In the genomic region with DNA sequence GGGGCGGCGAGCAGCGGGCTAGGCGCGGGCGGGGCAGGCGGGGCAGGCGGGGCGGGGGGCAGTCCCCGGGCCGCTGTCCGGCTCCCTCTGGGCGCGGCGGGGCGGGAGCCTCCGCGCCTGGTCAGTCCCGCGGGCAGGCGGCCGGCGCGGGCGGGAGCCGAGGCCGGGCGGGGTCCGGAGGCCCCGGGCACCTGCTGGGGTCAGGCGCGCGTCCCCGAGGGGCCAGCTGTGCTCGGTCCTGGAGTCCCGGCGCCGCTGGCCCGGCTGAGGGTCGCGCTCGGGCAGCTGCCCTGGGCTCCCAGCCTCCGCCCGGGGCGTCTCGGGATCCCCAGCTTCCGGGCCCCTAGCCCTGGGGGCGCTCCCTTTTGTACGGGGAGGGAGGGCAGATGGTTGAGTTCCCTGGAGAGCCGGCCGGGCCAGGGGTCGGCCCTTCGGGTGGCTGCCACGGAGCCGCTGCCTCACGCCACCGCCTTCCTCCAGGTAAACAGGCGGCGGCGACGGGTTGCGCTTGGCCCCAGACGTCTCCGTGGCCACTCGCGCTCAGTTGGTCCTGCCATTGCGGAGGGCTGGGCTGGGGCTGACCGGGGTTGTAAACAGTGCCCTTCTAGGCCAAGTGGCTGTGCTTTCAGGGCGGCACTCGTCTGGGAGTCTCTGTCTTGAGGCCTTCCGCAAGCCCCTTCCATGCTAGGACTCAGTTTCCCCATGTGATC, we compare ENCODE assay signal across 8 cellular contexts. TPM values are rescaled to one million over a fixed set of nuclear protein-coding genes. Genes with fewer than 3 reads are reported as not detected.
DNase-seq lines count a peak whose midpoint lies in the region; ATAC-seq and TF ChIP-seq lines count a peak whose summit lies in the region.

No MANE protein-coding gene starts in this region.

- CTCF ChIA-PET in activated B cell treated with CpG ODN at 0.5 μM for 24 hours (lab: Charles Lee): no interaction called here

- H3K27ac ChIP-seq in BLaER1: peak overlapping the region; percentile 90

- H3K27ac Mint-ChIP-seq in activated B cell treated with CpG ODN at 0.5 μM for 24 hours: peak overlapping the region; percentile 86
- peak overlapping the region; percentile 51 to 91 (median 86) for H3K27ac Mint-ChIP-seq in naive thymus-derived CD8-positive, alpha-beta T cell

- POLR2A ChIA-PET in activated B cell treated with CpG ODN at 0.5 μM for 24 hours (lab: Charles Lee): interaction anchor here (0.7 kb wide), 1 partner anchor 1085 kb away, joined by 3 read pairs; no protein-coding TSS in a partner anchor
- POLR2A ChIA-PET in naive thymus-derived CD8-positive, alpha-beta T cell (lab: Charles Lee): no interaction called here

- peaks cover 30% of the 10 kb centered on the region for H3K36me3 ChIP-seq in BLaER1

- peaks cover 30% of the 10 kb centered on the region for H3K4me1 ChIP-seq in BLaER1

- peak overlapping the region; percentile 96 for H3K4me3 ChIP-seq in BLaER1
- peak overlapping the region; percentile 67 for H3K4me3 ChIP-seq in epithelial cell of esophagus (ENCODE audit: low read length)

- DNase-seq in activated B cell treated with CpG ODN at 0.5 μM for 24 hours: no peak
- peak; percentile 30 for DNase-seq in epithelial cell of esophagus (ENCODE audit: low read depth)
- peak in 4 of 10 donors; percentile 10 to 22 (median 16) for DNase-seq in naive thymus-derived CD8-positive, alpha-beta T cell
- no peak for DNase-seq in GDM1 (lab: John Stamatoyannopoulos, UW)
- DNase-seq in iPS-NIHi7 (ENCODE audit: extremely low spot score): no peak

- H3K9ac ChIP-seq in BLaER1: peak overlapping the region; percentile 94

- no peaks in the 10 kb centered on the region for H3K9me3 ChIP-seq in BLaER1

- H3K4me1 Mint-ChIP-seq in activated B cell treated with CpG ODN at 0.5 μM for 24 hours: peaks cover 29% of the 10 kb centered on the region
- H3K4me1 Mint-ChIP-seq in naive thymus-derived CD8-positive, alpha-beta T cell: peaks cover 23 to 43% (median 35%) of the 10 kb centered on the region in 4 donors

- peaks cover 8% of the 10 kb centered on the region for H3K27me3 Mint-ChIP-seq in activated B cell treated with CpG ODN at 0.5 μM for 24 hours
- H3K27me3 Mint-ChIP-seq in naive thymus-derived CD8-positive, alpha-beta T cell: peaks cover 0 to 15% (median 0%) of the 10 kb centered on the region in 5 donors

- peak; percentile 22 for ATAC-seq in GM19438 (IDR thresholded peaks at IDR 0.05; ENCODE audit: low read depth, unreplicated experiment)
- ATAC-seq in HG03442 (IDR thresholded peaks at IDR 0.05; ENCODE audit: unreplicated experiment): peak; percentile 24
- ATAC-seq in activated B cell treated with CpG ODN at 0.5 μM for 24 hours (ENCODE audit: low read depth): peak; percentile 15
- ATAC-seq in naive thymus-derived CD8-positive, alpha-beta T cell: peak; percentile 9 to 29

- H3K36me3 Mint-ChIP-seq in activated B cell treated with CpG ODN at 0.5 μM for 24 hours (ENCODE audit: low read depth): peaks cover 18% of the 10 kb centered on the region
- peaks cover 0 to 16% (median 1%) of the 10 kb centered on the region in 3 donors for H3K36me3 Mint-ChIP-seq in naive thymus-derived CD8-positive, alpha-beta T cell

- H3K9me3 Mint-ChIP-seq in activated B cell treated with CpG ODN at 0.5 μM for 24 hours: no peaks in the 10 kb centered on the region
- H3K9me3 Mint-ChIP-seq in naive thymus-derived CD8-positive, alpha-beta T cell: no peaks in the 10 kb centered on the region

- TF ChIP-seq CTCF in activated B cell treated with CpG ODN at 0.5 μM for 24 hours (IDR thresholded peaks at IDR 0.05): no peak
- no peak for TF ChIP-seq CTCF in epithelial cell of esophagus (IDR thresholded peaks at IDR 0.05; ENCODE audit: insufficient read depth, low read depth, low read length, missing control alignments)

- intact Hi-C loops in activated B cell treated with CpG ODN at 0.5 μM for 24 hours (cut with micrococcal nuclease): loop anchor here (1.0 to 5.0 kb wide), 3 partner anchors 56 to 338 kb away; partner anchors contain the start of gene ZBTB43

- peak overlapping the region; percentile 78 for H3K4me3 Mint-ChIP-seq in activated B cell treated with CpG ODN at 0.5 μM for 24 hours
- H3K4me3 Mint-ChIP-seq in naive thymus-derived CD8-positive, alpha-beta T cell: peak overlapping the region; percentile 81 to 92 (median 90)

- H3K27me3 ChIP-seq in BLaER1: no peaks in the 10 kb centered on the region

- peaks cover 43% of the 10 kb centered on the region for H4K20me1 ChIP-seq in BLaER1

- H3K4me2 ChIP-seq in BLaER1: peak overlapping the region; percentile 95

RNA-seq across cellular contexts. Expression of gene ZBTB34, which starts 0.5 kb away (rescaled TPM):
- 7.9 and 8.9 TPM in 2 replicates for total RNA-seq in activated B cell treated with CpG ODN at 0.5 μM for 24 hours
- total RNA-seq in naive thymus-derived CD8-positive, alpha-beta T cell: 1 to 10 TPM; 8.3 to 8.5 TPM
- polyA plus RNA-seq in naive thymus-derived CD8-positive, alpha-beta T cell: under 1 TPM; 0.61 to 0.99 (median 0.66) TPM

RNA-seq across cellular contexts. Expression of gene RALGPS1, which starts 53.7 kb away (rescaled TPM):
- total RNA-seq in activated B cell treated with CpG ODN at 0.5 μM for 24 hours: 14.7 and 21.7 TPM in 2 replicates
- 1 to 10 TPM; 5.5 to 6.4 TPM for total RNA-seq in naive thymus-derived CD8-positive, alpha-beta T cell
- 1 to 10 TPM in 2 of 3 donors, under 1 TPM in 1; 0.83 to 1.8 (median 1.3) TPM for polyA plus RNA-seq in naive thymus-derived CD8-positive, alpha-beta T cell

RNA-seq across cellular contexts. Expression of gene ZBTB43, which starts 56.1 kb away (rescaled TPM):
- 20.3 and 22.8 TPM in 2 replicates for total RNA-seq in activated B cell treated with CpG ODN at 0.5 μM for 24 hours
- 10 to 100 TPM; 22.5 to 29.3 TPM for total RNA-seq in naive thymus-derived CD8-positive, alpha-beta T cell
- polyA plus RNA-seq in naive thymus-derived CD8-positive, alpha-beta T cell: 10 to 100 TPM in 1 of 3 donors, 1 to 10 TPM in 2; 6.9 to 14.9 (median 9.1) TPM
